In the genomic region with DNA sequence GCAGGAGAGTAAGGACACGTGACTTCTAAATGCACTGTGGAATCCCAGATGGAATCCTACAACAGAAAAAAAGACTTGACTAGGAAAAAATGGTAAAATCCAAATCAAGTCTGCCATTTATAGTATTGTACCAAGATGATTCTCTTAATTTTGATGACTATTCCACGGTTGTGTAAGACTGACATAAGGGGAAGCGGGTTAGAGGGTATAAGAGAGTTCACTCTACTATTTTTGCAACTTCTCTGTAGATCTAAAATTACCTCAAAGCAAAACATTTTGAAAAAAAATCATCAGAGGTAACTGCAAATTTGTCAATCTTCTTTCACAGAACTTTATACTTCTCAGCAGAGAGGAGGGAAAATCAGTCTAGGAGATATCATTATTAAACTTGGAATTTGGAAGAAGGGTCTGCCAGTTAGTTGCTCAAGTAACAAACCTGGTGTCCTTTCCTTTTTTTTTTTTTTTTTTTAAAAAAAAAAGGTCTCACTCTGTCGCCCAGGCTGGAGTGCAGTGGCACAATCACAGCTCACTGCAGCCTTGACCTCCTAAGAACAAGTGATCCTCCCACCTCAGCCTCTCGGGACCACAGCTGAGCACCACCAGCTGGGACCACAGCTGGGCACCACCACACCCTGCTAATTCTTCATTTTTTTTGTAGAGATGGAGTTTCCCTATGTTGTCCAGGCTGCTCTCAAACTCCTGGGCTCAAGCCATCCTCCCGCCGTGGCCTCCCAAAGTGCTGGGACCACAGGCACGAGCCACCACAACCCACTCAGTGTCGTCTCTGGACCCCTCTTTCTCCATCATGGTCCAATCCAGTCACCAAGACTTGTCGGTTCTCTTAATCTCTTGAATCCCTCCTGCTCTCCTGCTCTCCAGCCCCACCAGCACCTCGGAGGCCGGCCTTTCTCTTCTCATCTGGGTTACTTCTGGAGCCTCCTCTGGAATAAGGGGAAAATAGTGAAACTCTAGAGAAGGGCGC, we compare ENCODE assay signal across 1 cellular context.
A peak's percentile ranks its signal among the peaks of the same experiment; 100 is the strongest.
TF ChIP-seq lines count a peak whose summit lies in the region.

No MANE protein-coding gene starts in this region.

TF ChIP-seq in HEK293, 187 proteins besides CTCF, POLR2A, EP300 and RAD21:
- no peak for TF ChIP-seq TCF7L2 (IDR thresholded peaks at IDR 0.05; ENCODE audit: borderline replicate concordance, low read depth, low read length)
- TF ChIP-seq ZIC2 (tag by site-specific recombination; IDR thresholded peaks at IDR 0.05), result peak; percentile 46
